In the genomic region with DNA sequence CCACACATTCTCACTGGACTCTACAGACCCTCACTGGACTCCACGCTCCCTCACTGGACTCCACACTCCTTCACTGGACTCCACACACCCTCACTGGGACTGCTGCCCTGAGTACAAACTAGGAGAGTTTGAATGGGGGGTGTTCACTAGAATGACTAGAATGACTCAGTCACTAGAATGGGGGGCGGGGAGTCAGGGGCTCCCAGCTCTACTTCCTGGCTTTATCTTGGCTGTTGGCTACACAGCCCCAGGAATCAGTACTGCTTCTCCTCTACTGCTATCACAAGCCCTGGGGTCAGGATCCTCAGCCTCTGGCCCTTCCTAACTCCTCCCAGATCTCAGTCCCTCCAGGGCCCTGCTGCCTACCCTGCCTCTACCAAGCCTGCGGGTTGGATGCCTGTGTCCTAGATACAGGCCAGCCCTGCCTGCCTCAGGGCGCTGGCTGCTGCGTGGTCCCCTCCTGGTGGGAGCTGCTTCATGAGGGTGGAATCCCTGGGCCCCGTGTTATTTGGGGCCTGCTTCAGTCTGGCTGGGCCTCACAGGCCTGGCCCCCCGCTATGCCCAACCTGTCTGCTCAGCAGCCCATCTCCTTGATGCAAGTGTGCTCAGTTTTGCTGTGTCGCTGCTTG, we compare ENCODE assay signal across 8 cellular contexts. TPM values are rescaled to one million over a fixed set of nuclear protein-coding genes. Genes with fewer than 3 reads are reported as not detected.
DNase-seq lines count a peak whose midpoint lies in the region; ATAC-seq and TF ChIP-seq lines count a peak whose summit lies in the region.

No MANE protein-coding gene starts in this region.

- peaks cover 44% of the 10 kb centered on the region for H3K4me1 Mint-ChIP-seq in Calu3 (ENCODE audit: low read depth, unreplicated experiment)
- H3K4me1 Mint-ChIP-seq in naive B cell, result peaks cover 54 to 71% (median 56%) of the 10 kb centered on the region in 3 donors
- peaks cover 17% of the 10 kb centered on the region for H3K4me1 Mint-ChIP-seq in progenitor cell of endocrine pancreas (ENCODE audit: low read depth)

- no peak overlapping the region for H3K4me3 Mint-ChIP-seq in Calu3 (ENCODE audit: low read depth, unreplicated experiment)
- H3K4me3 Mint-ChIP-seq in naive B cell, result peak overlapping the region in 2 of 8 donors; percentile 22 to 52
- H3K4me3 Mint-ChIP-seq in progenitor cell of endocrine pancreas (ENCODE audit: low read depth), result no peak overlapping the region

- BruUV-seq in Calu3 (replicated peaks; lab: Mats Ljungman, UMichigan), result no TSS peak

- intact Hi-C loops in Calu3 (cut with micrococcal nuclease; ENCODE audit: unreplicated experiment), result loop anchor here (1.0 to 2.0 kb wide), 3 partner anchors 39 to 103 kb away; no protein-coding TSS in a partner anchor

- H3K9me3 Mint-ChIP-seq in Calu3 (ENCODE audit: low read depth, unreplicated experiment) (no peaks in the 10 kb centered on the region), naive B cell (peaks cover 0 to 4% (median 2%) of the 10 kb centered on the region in 7 donors), progenitor cell of endocrine pancreas (ENCODE audit: low read depth) (no peaks in the 10 kb centered on the region)

- H3K27ac Mint-ChIP-seq in Calu3 (ENCODE audit: unreplicated experiment) (peak overlapping the region; percentile 26), naive B cell (peak overlapping the region in 5 of 6 donors; percentile 85 to 100 (median 94)), progenitor cell of endocrine pancreas (no peak overlapping the region)

- DNase-seq in Calu3 (no peak), HK-2 (ENCODE audit: unreplicated experiment) (peak; percentile 51), astrocyte of the hippocampus (ENCODE audit: low read depth, low spot score) (peak; percentile 36), naive B cell (peak; percentile 12), progenitor cell of endocrine pancreas (ENCODE audit: low spot score, unreplicated experiment) (no peak), SW 1271 (lab: John Stamatoyannopoulos, UW) (no peak), NCI-H1105 (lab: John Stamatoyannopoulos, UW) (no peak)

- peaks cover 49% of the 10 kb centered on the region for H3K36me3 Mint-ChIP-seq in Calu3 (ENCODE audit: insufficient read depth, unreplicated experiment)
- peaks cover 7 to 16% of the 10 kb centered on the region in 2 donors for H3K36me3 Mint-ChIP-seq in naive B cell
- peaks cover 15% of the 10 kb centered on the region for H3K36me3 Mint-ChIP-seq in progenitor cell of endocrine pancreas (ENCODE audit: insufficient read depth)

- H3K27me3 Mint-ChIP-seq in Calu3 (ENCODE audit: unreplicated experiment) (no peaks in the 10 kb centered on the region), naive B cell (peaks cover 0 to 3% (median 0%) of the 10 kb centered on the region in 3 donors), progenitor cell of endocrine pancreas (no peaks in the 10 kb centered on the region)

- ATAC-seq in naive B cell (ENCODE audit: low read depth in 2 of 2) (no peak), GM18868 (IDR thresholded peaks at IDR 0.05; ENCODE audit: unreplicated experiment) (no peak)

- TF ChIP-seq CTCF in Calu3 (IDR thresholded peaks at IDR 0.05; ENCODE audit: unreplicated experiment), result no peak
- no peak for TF ChIP-seq CTCF in progenitor cell of endocrine pancreas (IDR thresholded peaks at IDR 0.05; ENCODE audit: unreplicated experiment)

- CTCF ChIA-PET in Calu3 (lab: Charles Lee), result interaction anchor here (0.6 to 5.3 kb wide), 3 partner anchors 39 to 103 kb away, joined by 4 to 78 read pairs (median 22); no protein-coding TSS in a partner anchor

RNA-seq across cellular contexts. Expression of a gene that starts 7.8 kb away (rescaled TPM):
- total RNA-seq in Calu3 (2022) (1,239 and 1,354 TPM in 2 replicates), progenitor cell of endocrine pancreas (1,066 and 1,116 TPM in 2 replicates)
- 1,000 to 10,000 TPM; 1,295 to 2,538 (median 2,137) TPM for polyA plus RNA-seq in naive B cell (ENCODE audit: low read depth in 6 of 6)

Comparison
In these comparisons a context has a peak if more than half of its experiments do, and no peak if none do; other contexts are left out.
1. DNase-seq: peak in HK-2 (single experiment), astrocyte of the hippocampus (single experiment) and naive B cell (single experiment); none in Calu3 (single experiment), progenitor cell of endocrine pancreas (single experiment), SW 1271 (0 of 2) and NCI-H1105 (single experiment).